ENCODE assay signal across 1 cellular context in genomic region chr16:16221382-16221781, GRCh38. TPM values are rescaled to one million over a fixed set of nuclear protein-coding genes. Genes with fewer than 3 reads are reported as not detected.
"Had no signal": no experiment of that assay in that cellular context is flagged by ENCODE, and none has a peak within 500 bp of the region (broad histone marks: within the 10 kb centered on the region; RNA-seq: fewer than 3 reads in every experiment).

No MANE protein-coding gene starts in this region.

RNA-seq across cellular contexts. Expression of gene ABCC6, which starts 1.9 kb away (rescaled TPM):
- polyA plus RNA-seq: keratinocyte had no signal
